Comparison of ENCODE assay signal across 1 cellular context in genomic region chr13:91097269-91097668, GRCh38.
TF ChIP-seq lines count a peak whose summit lies in the region.

No MANE protein-coding gene starts in this region.

TF ChIP-seq in GM23338, 12 proteins besides CTCF, POLR2A, EP300 and RAD21 (continued from another document):
- no peak for TF ChIP-seq ZNF462 (CRISPR knock-in tag; IDR thresholded peaks at IDR 0.05)
- TF ChIP-seq ZNF114 (CRISPR knock-in tag; IDR thresholded peaks at IDR 0.05): no peak
- TF ChIP-seq ZNF331 (CRISPR knock-in tag; IDR thresholded peaks at IDR 0.05; ENCODE audit: low read depth): no peak
- no peak for TF ChIP-seq CREB1 (CRISPR knock-in tag; IDR thresholded peaks at IDR 0.05; ENCODE audit: low read depth)
- no peak for TF ChIP-seq NANOG (IDR thresholded peaks at IDR 0.05; ENCODE audit: borderline replicate concordance)
- no peak for TF ChIP-seq STAT1 (IDR thresholded peaks at IDR 0.05; ENCODE audit: unreplicated experiment)
- TF ChIP-seq JUNB (IDR thresholded peaks at IDR 0.05; ENCODE audit: unreplicated experiment): no peak
- TF ChIP-seq REST (IDR thresholded peaks at IDR 0.05; ENCODE audit: unreplicated experiment): no peak
